In genomic region chr10:49153115-49153514, GRCh38 we compare ENCODE assay signal across 32 cellular contexts. TPM values are rescaled to one million over a fixed set of nuclear protein-coding genes. Genes with fewer than 3 reads are reported as not detected.
"Had no signal": no experiment of that assay in that cellular context is flagged by ENCODE, and none has a peak within 500 bp of the region (broad histone marks: within the 10 kb centered on the region; RNA-seq: fewer than 3 reads in every experiment).

No MANE protein-coding gene starts in this region.

- H3K27ac Mint-ChIP-seq: dendritic cell treated with granulocyte-macrophage colony-stimulating factor and Interleukin-4, amounts not matched to agents 40 ng/mL and 50 ng/mL, for 4 days; endodermal cell; mesothelial cell of epicardium had no signal

- DNase-seq: colonic mucosa; cortex of kidney; effector CD8-positive, alpha-beta T cell; effector memory CD8-positive, alpha-beta T cell; endodermal cell; erythroblast; esophagus squamous epithelium; foreskin fibroblast; foreskin melanocyte; gastrocnemius medialis; glutamatergic neuron; head of caudate nucleus; heart right ventricle; hippocampal formation; left cardiac atrium; left lung; left ventricle myocardium superior; lower lobe of right lung; mesenchymal stem cell; mucosa of descending colon had no signal

- ATAC-seq: effector memory CD8-positive, alpha-beta T cell; gastrocnemius medialis; heart right ventricle; left cardiac atrium; left lung; left ventricle myocardium superior; lower lobe of right lung; mucosa of descending colon had no signal

- H3K9me3 ChIP-seq: colonic mucosa, gastrocnemius medialis, left lung, lower lobe of right lung, mucosa of descending colon had no signal

- H3K4me1 ChIP-seq: colonic mucosa, esophagus squamous epithelium, gastrocnemius medialis, left lung, lower lobe of right lung had no signal

- H3K27me3 ChIP-seq: colonic mucosa, esophagus squamous epithelium, gastrocnemius medialis, heart right ventricle, left lung had no signal

- H3K36me3 Mint-ChIP-seq: mesothelial cell of epicardium had no signal

- H3K4me3 Mint-ChIP-seq: dendritic cell treated with granulocyte-macrophage colony-stimulating factor and Interleukin-4, amounts not matched to agents 40 ng/mL and 50 ng/mL, for 4 days; effector memory CD8-positive, alpha-beta T cell; endodermal cell; mesothelial cell of epicardium had no signal

- H3K27ac ChIP-seq: colonic mucosa, epithelial cell of prostate, esophagus squamous epithelium, gastrocnemius medialis, heart right ventricle, left lung, lower lobe of right lung had no signal

- H3K4me1 Mint-ChIP-seq: mesothelial cell of epicardium had no signal

- H3K4me3 ChIP-seq: colonic mucosa, esophagus squamous epithelium, gastrocnemius medialis, heart right ventricle, left lung, lower lobe of right lung, mucosa of descending colon had no signal

- H3K36me3 ChIP-seq: colonic mucosa, esophagus squamous epithelium, gastrocnemius medialis, lower lobe of right lung had no signal

RNA-seq across cellular contexts. Expression of gene FAM170B, which starts 19.3 kb away (rescaled TPM):
- total RNA-seq: colonic mucosa, dermis microvascular lymphatic vessel endothelial cell, endodermal cell, esophagus mucosa, esophagus squamous epithelium, gastrocnemius medialis, glomerular endothelial cell, heart right ventricle, kidney epithelial cell, left cardiac atrium, left ventricle myocardium superior, lower leg skin, lower lobe of right lung, lung microvascular endothelial cell, mesenteric fat pad, mesothelial cell of epicardium, mucosa of descending colon, myocyte had no signal
- polyA plus RNA-seq: heart right ventricle, keratinocyte had no signal

RNA-seq across cellular contexts. Expression of gene TMEM273, which starts 35.1 kb away (rescaled TPM):
- total RNA-seq: endodermal cell, mesothelial cell of epicardium had no signal
- polyA plus RNA-seq: keratinocyte had no signal

RNA-seq across cellular contexts. Expression of gene VSTM4, which starts 37.8 kb away (rescaled TPM):
- polyA plus RNA-seq: keratinocyte had no signal
